ENCODE assay signal across 21 cellular contexts in the genomic region with DNA sequence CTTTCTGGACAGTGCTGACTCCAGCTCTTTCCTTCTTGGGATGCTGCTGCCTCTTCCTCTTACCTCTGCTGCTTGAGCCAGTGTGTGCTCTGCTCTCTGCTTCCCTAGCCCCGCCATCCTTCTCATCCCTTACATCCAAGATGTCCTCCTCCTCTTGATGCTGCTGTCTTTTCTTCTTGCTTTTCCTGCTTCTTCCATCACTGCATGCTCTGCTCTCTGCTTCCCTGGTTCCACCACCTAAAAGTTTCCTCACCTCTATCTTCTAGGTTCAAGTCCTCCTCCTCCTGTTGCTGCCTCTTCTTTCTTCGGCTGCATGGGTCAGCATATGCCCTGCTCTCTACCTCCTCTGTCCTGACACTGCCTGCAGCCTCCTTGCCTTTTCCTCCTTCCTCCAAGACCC. TPM values are rescaled to one million over a fixed set of nuclear protein-coding genes. Genes with fewer than 3 reads are reported as not detected.
DNase-seq lines count a peak whose midpoint lies in the region; ATAC-seq, FAIRE-seq and TF ChIP-seq lines count a peak whose summit lies in the region.
"Had no signal": no experiment of that assay in that cellular context is flagged by ENCODE, and none has a peak within 500 bp of the region (broad histone marks: within the 10 kb centered on the region; RNA-seq: fewer than 3 reads in every experiment).

No MANE protein-coding gene starts in this region.

- H3K36me3 ChIP-seq in esophagus muscularis mucosa, result peaks cover 35 to 63% (median 60%) of the 10 kb centered on the region in 4 donors

- H2AK5ac ChIP-seq in H9 (ENCODE audit: insufficient read length, low read length), result no peak overlapping the region

- no peak for TF ChIP-seq POLR2A in esophagus muscularis mucosa (IDR thresholded peaks at IDR 0.05; ENCODE audit: low read depth)

- no peak overlapping the region for H2BK120ac ChIP-seq in H9 (ENCODE audit: low read depth, low read length, poor library complexity, severe bottlenecking)

- H3K27me3 Mint-ChIP-seq in T-helper 1 cell treated with Interleukin-12 subunit alpha and Interleukin-12 subunit beta and Interleukin-4 antibody, amounts not matched to agents 30 μg/mL and 1 μg/mL, for 36 hours (ENCODE audit: low read depth), result no peaks in the 10 kb centered on the region
- H3K27me3 Mint-ChIP-seq in H9 (ENCODE audit: low read depth) (no peaks in the 10 kb centered on the region), nephron progenitor cell (ENCODE audit: low read depth, poor library complexity) (no peaks in the 10 kb centered on the region)
- H3K27me3 Mint-ChIP-seq in activated T-helper 17 cell treated with anti-CD3 and anti-CD28 coated beads, Interleukin-2, amount 50 U/mL, for 72 hours, result no peaks in the 10 kb centered on the region

- peak overlapping the region; percentile 66 for H3K27ac Mint-ChIP-seq in T-helper 1 cell treated with Interleukin-12 subunit alpha and Interleukin-12 subunit beta and Interleukin-4 antibody, amounts not matched to agents 30 μg/mL and 1 μg/mL, for 36 hours
- H3K27ac Mint-ChIP-seq in H9 (peak overlapping the region in 2 of 3 experiments; percentile 37 to 44; a peak in 5 of 7 replicates), nephron progenitor cell (peak overlapping the region; percentile 60)
- H3K27ac Mint-ChIP-seq in activated T-helper 17 cell treated with anti-CD3 and anti-CD28 coated beads, Interleukin-2, amount 50 U/mL, for 72 hours, result peak overlapping the region; percentile 15

- ATAC-seq in activated T-helper 17 cell treated with anti-CD3 and anti-CD28 coated beads, Interleukin-2, amount 50 U/mL, for 72 hours (replicated peaks), result no peak
- ATAC-seq: foreskin keratinocyte, left colon, pancreas had no signal

- DNase-seq in T-helper 1 cell (no peak), H9 (no peak), nephron progenitor cell (no peak), HTR-8/SVneo (ENCODE audit: insufficient read length, low spot score) (no peak), mucosa of gallbladder (ENCODE audit: low spot score) (no peak), esophagus muscularis mucosa (ENCODE audit: extremely low spot score) (no peak)
- DNase-seq: DND-41; foreskin keratinocyte; Karpas-422; left colon; NCI-H82; stimulated activated CD4-positive, alpha-beta T cell treated with anti-CD3 and anti-CD28 coated beads, Interleukin-4, amount 100 ng/mL, for 4 hours had no signal

- H3K9me3 ChIP-seq in H9 (ENCODE audit: control insufficient read depth, low read depth, low read length), result no peaks in the 10 kb centered on the region
- no peaks in the 10 kb centered on the region for H3K9me3 ChIP-seq in esophagus muscularis mucosa
- H3K9me3 ChIP-seq: pancreas had no signal

- no peaks in the 10 kb centered on the region; the same call in 1 of the 2 replicates for H3K79me2 ChIP-seq in H9 (ENCODE audit: insufficient read depth, low read length)

- no peak overlapping the region for H3K4me3 ChIP-seq in esophagus muscularis mucosa
- H3K4me3 ChIP-seq: pancreas had no signal

- H3T11ph ChIP-seq in H9 (ENCODE audit: low read length), result no peak overlapping the region

- H3K4ac ChIP-seq in H9 (ENCODE audit: low read depth, low read length), result no peak overlapping the region

- no peak overlapping the region for H4K91ac ChIP-seq in H9 (ENCODE audit: insufficient read length, low read depth, low read length)

- H4K8ac ChIP-seq in H9 (replicated peaks; ENCODE audit: insufficient read length, low read depth, low read length), result no peak overlapping the region

- H2BK15ac ChIP-seq in H9 (ENCODE audit: low read depth, low read length), result no peak overlapping the region

- H4K5ac ChIP-seq in H9 (ENCODE audit: insufficient read length, low read depth, low read length), result no peak overlapping the region

- no peaks in the 10 kb centered on the region for H3K79me1 ChIP-seq in H9 (ENCODE audit: insufficient read depth, low read depth, low read length, poor library complexity, severe bottlenecking)

- peaks cover 3% of the 10 kb centered on the region for H3K23me2 ChIP-seq in H9 (ENCODE audit: insufficient read length, low read depth, low read length, poor library complexity, severe bottlenecking)

- peaks cover 33% of the 10 kb centered on the region for H3K36me3 Mint-ChIP-seq in T-helper 1 cell treated with Interleukin-12 subunit alpha and Interleukin-12 subunit beta and Interleukin-4 antibody, amounts not matched to agents 30 μg/mL and 1 μg/mL, for 36 hours (ENCODE audit: low read depth)
- H3K36me3 Mint-ChIP-seq in H9 (ENCODE audit: insufficient read depth in 1 of 3, low read depth in 3 of 3) (peaks cover 32 to 69% (median 56%) of the 10 kb centered on the region in 3 experiments; a peak in 6 of 7 replicates), nephron progenitor cell (ENCODE audit: low read depth) (peaks cover 38% of the 10 kb centered on the region)
- H3K36me3 Mint-ChIP-seq in activated T-helper 17 cell treated with anti-CD3 and anti-CD28 coated beads, Interleukin-2, amount 50 U/mL, for 72 hours (ENCODE audit: low read depth), result peaks cover 72% of the 10 kb centered on the region

- no peak for FAIRE-seq in HTR-8/SVneo (lab: Jason Lieb, UNC)
- FAIRE-seq: GM19239, pancreas had no signal

- TF ChIP-seq CTCF in H9 (conservative IDR thresholded peaks at IDR 0.05), result no peak
- TF ChIP-seq CTCF in nephron progenitor cell (IDR thresholded peaks at IDR 0.05), result no peak
- TF ChIP-seq CTCF in esophagus muscularis mucosa (IDR thresholded peaks at IDR 0.05), result no peak

- no peak overlapping the region for H2AFZ ChIP-seq in H9 (ENCODE audit: low read length)

- no peak overlapping the region for H2BK5ac ChIP-seq in H9 (ENCODE audit: insufficient read length, low read length)

- H3K4me1 ChIP-seq in H9 (ENCODE audit: insufficient read depth, low read length), result no peaks in the 10 kb centered on the region
- peaks cover 11 to 27% (median 23%) of the 10 kb centered on the region in 4 donors for H3K4me1 ChIP-seq in esophagus muscularis mucosa

- peaks cover 2% of the 10 kb centered on the region for H4K20me1 ChIP-seq in H9 (ENCODE audit: control insufficient read depth, insufficient read depth, insufficient read length)

- no peaks in the 10 kb centered on the region for H3K9me3 Mint-ChIP-seq in T-helper 1 cell treated with Interleukin-12 subunit alpha and Interleukin-12 subunit beta and Interleukin-4 antibody, amounts not matched to agents 30 μg/mL and 1 μg/mL, for 36 hours
- no peaks in the 10 kb centered on the region for H3K9me3 Mint-ChIP-seq in H9
- H3K9me3 Mint-ChIP-seq in activated T-helper 17 cell treated with anti-CD3 and anti-CD28 coated beads, Interleukin-2, amount 50 U/mL, for 72 hours, result no peaks in the 10 kb centered on the region
- H3K9me3 Mint-ChIP-seq in nephron progenitor cell, result no peaks in the 10 kb centered on the region

- H3K27ac ChIP-seq in H9 (ENCODE audit: insufficient read length, low read depth, low read length) (no peak overlapping the region), esophagus muscularis mucosa (replicated peaks in 1 of 4) (no peak overlapping the region)
- H3K27ac ChIP-seq: C4-2B, foreskin keratinocyte, HL-60, pancreas had no signal

- H3K4me3 Mint-ChIP-seq in T-helper 1 cell treated with Interleukin-12 subunit alpha and Interleukin-12 subunit beta and Interleukin-4 antibody, amounts not matched to agents 30 μg/mL and 1 μg/mL, for 36 hours, result no peak overlapping the region
- H3K4me3 Mint-ChIP-seq in H9, result peak overlapping the region in 1 of 2 experiments; percentile 12; a peak in 1 of 5 replicates
- no peak overlapping the region for H3K4me3 Mint-ChIP-seq in activated T-helper 17 cell treated with anti-CD3 and anti-CD28 coated beads, Interleukin-2, amount 50 U/mL, for 72 hours
- H3K4me3 Mint-ChIP-seq in nephron progenitor cell, result peak overlapping the region; percentile 12

- H3K27me3 ChIP-seq in H9 (ENCODE audit: insufficient read depth, low read length) (no peaks in the 10 kb centered on the region), esophagus muscularis mucosa (no peaks in the 10 kb centered on the region)
- H3K27me3 ChIP-seq: foreskin keratinocyte, pancreas had no signal

- no peak overlapping the region for H2BK12ac ChIP-seq in H9 (ENCODE audit: insufficient read length, low read depth, low read length)

- intact Hi-C loops in esophagus muscularis mucosa (cut with DNase I), result loop anchor here (10.0 kb wide), 1 partner anchor 110 kb away; no protein-coding TSS in a partner anchor

- no peak overlapping the region for H3K18ac ChIP-seq in H9 (ENCODE audit: insufficient read length, low read depth, low read length)

- H2BK20ac ChIP-seq in H9 (ENCODE audit: low read depth, low read length, poor library complexity, severe bottlenecking), result no peak overlapping the region

- no peak overlapping the region for H3K9ac ChIP-seq in H9 (ENCODE audit: extremely low read depth, insufficient read length, low read length)

- TF ChIP-seq EP300 in esophagus muscularis mucosa (IDR thresholded peaks at IDR 0.05), result no peak

- no peak overlapping the region for H3K4me2 ChIP-seq in H9 (ENCODE audit: insufficient read depth, insufficient read length, low read length)

- peaks cover 24% of the 10 kb centered on the region for H3K4me1 Mint-ChIP-seq in T-helper 1 cell treated with Interleukin-12 subunit alpha and Interleukin-12 subunit beta and Interleukin-4 antibody, amounts not matched to agents 30 μg/mL and 1 μg/mL, for 36 hours (ENCODE audit: low read depth)
- peaks cover 16 to 17% of the 10 kb centered on the region in 2 experiments for H3K4me1 Mint-ChIP-seq in H9
- H3K4me1 Mint-ChIP-seq in activated T-helper 17 cell treated with anti-CD3 and anti-CD28 coated beads, Interleukin-2, amount 50 U/mL, for 72 hours, result peaks cover 11% of the 10 kb centered on the region
- H3K4me1 Mint-ChIP-seq in nephron progenitor cell, result peaks cover 17% of the 10 kb centered on the region

- H3K23ac ChIP-seq in H9 (ENCODE audit: insufficient read length, low read depth, low read length), result no peak overlapping the region

- H3K14ac ChIP-seq in H9 (ENCODE audit: insufficient read depth, low read length), result no peak overlapping the region

- H3K56ac ChIP-seq in H9 (ENCODE audit: insufficient read length, low read depth, low read length), result no peak overlapping the region

- WGBS in H9 (ENCODE audit: extremely low coverage, insufficient read length, low lambda C conversion rate), result no CpG with 5 or more reads among the region's 2 CpGs
- 92% methylated on average over 2 of the region's 2 CpGs for WGBS in esophagus muscularis mucosa

RNA-seq across cellular contexts. Expression of gene NAXE, which starts 3.4 kb away (rescaled TPM):
- total RNA-seq in H9 (2021), result 96.6 and 100 TPM in 2 replicates
- 10 to 100 TPM; 56.2 to 74.7 TPM for total RNA-seq in activated T-helper 17 cell treated with anti-CD3 and anti-CD28 coated beads, Interleukin-2, amount 50 U/mL, for 72 hours
- total RNA-seq in mucosa of gallbladder, result 99.0 TPM
- 10 to 100 TPM; 73.5 to 98.0 (median 85.2) TPM for total RNA-seq in esophagus muscularis mucosa

RNA-seq across cellular contexts. Expression of gene GPATCH4, which starts 6.3 kb away (rescaled TPM):
- total RNA-seq in H9 (2021), result 64.6 and 71.7 TPM in 2 replicates
- 10 to 100 TPM; 21.3 to 51.8 TPM for total RNA-seq in activated T-helper 17 cell treated with anti-CD3 and anti-CD28 coated beads, Interleukin-2, amount 50 U/mL, for 72 hours
- 12.6 TPM for total RNA-seq in mucosa of gallbladder
- total RNA-seq in esophagus muscularis mucosa, result 10 to 100 TPM; 22.6 to 32.8 (median 26.4) TPM

RNA-seq across cellular contexts. Expression of gene TTC24, which starts 15.5 kb away (rescaled TPM):
- 0.26 TPM in 1 of 2 replicates, not detected in the other for total RNA-seq in H9 (2021)
- under 1 TPM in 1 of 2 donors, not detected in 1; 0.79 TPM for total RNA-seq in activated T-helper 17 cell treated with anti-CD3 and anti-CD28 coated beads, Interleukin-2, amount 50 U/mL, for 72 hours
- 0.60 TPM for total RNA-seq in mucosa of gallbladder
- total RNA-seq in esophagus muscularis mucosa, result not detected
- total RNA-seq: A172, chondrocyte, foreskin keratinocyte, pancreas, skeletal muscle tissue had no signal

RNA-seq across cellular contexts. Expression of gene IQGAP3, which starts 22.7 kb away (rescaled TPM):
- total RNA-seq in H9 (2021), result 24.5 and 24.7 TPM in 2 replicates
- total RNA-seq in activated T-helper 17 cell treated with anti-CD3 and anti-CD28 coated beads, Interleukin-2, amount 50 U/mL, for 72 hours, result 1 to 10 TPM; 8.7 to 9.4 TPM
- total RNA-seq in mucosa of gallbladder, result 2.5 TPM
- total RNA-seq in esophagus muscularis mucosa, result 1 to 10 TPM in 1 of 4 donors, under 1 TPM in 2, not detected in 1; 0.06 to 1.1 (median 0.50) TPM

RNA-seq across cellular contexts. Expression of gene HAPLN2, which starts 24.2 kb away (rescaled TPM):
- total RNA-seq in H9 (2021) (0.44 and 0.46 TPM in 2 replicates), mucosa of gallbladder (0.43 TPM), esophagus muscularis mucosa (1 to 10 TPM in 3 of 4 donors, under 1 TPM in 1; 0.83 to 5.1 (median 2.2) TPM)
- 1 to 10 TPM in 1 of 2 donors, under 1 TPM in 1; 0.30 to 1.5 TPM for total RNA-seq in activated T-helper 17 cell treated with anti-CD3 and anti-CD28 coated beads, Interleukin-2, amount 50 U/mL, for 72 hours
- total RNA-seq: chondrocyte, foreskin keratinocyte, left colon, pancreas had no signal

Comparison
In these comparisons a context has a peak if more than half of its experiments do, and no peak if none do; other contexts are left out.
1. H3K27ac Mint-ChIP-seq: peak in every context shown above with its lines; median percentile 66 in T-helper 1 cell treated with Interleukin-12 subunit alpha and Interleukin-12 subunit beta and Interleukin-4 antibody, amounts not matched to agents 30 μg/mL and 1 μg/mL, for 36 hours; 60 in nephron progenitor cell; 40 in H9; 15 in activated T-helper 17 cell treated with anti-CD3 and anti-CD28 coated beads, Interleukin-2, amount 50 U/mL, for 72 hours.